8 cellular contexts compared by ENCODE assay signal in genomic region chr20:17568045-17568788, GRCh38. TPM values are rescaled to one million over a fixed set of nuclear protein-coding genes. Genes with fewer than 3 reads are reported as not detected.
A peak's percentile ranks its signal among the peaks of the same experiment; 100 is the strongest.
DNase-seq lines count a peak whose midpoint lies in the region; FAIRE-seq and TF ChIP-seq lines count a peak whose summit lies in the region.

No MANE protein-coding gene starts in this region.

- H3K9me3 ChIP-seq in HAP-1 (no peaks in the 10 kb centered on the region; the same call in 1 of the 2 replicates), WERI-Rb-1 (ENCODE audit: severe bottlenecking) (no peaks in the 10 kb centered on the region), sigmoid colon (no peaks in the 10 kb centered on the region)

- H3K27me3 ChIP-seq in HAP-1 (ENCODE audit: low read depth): no peaks in the 10 kb centered on the region
- no peaks in the 10 kb centered on the region for H3K27me3 ChIP-seq in WERI-Rb-1 (ENCODE audit: insufficient read depth, low read depth, severe bottlenecking)
- H3K27me3 ChIP-seq in sigmoid colon: no peaks in the 10 kb centered on the region

- DNase-seq in HAP-1 (ENCODE audit: low spot score in 2 of 2) (no peak), WERI-Rb-1 (no peak), foreskin fibroblast (no peak), sigmoid colon (no peak), GDM1 (lab: John Stamatoyannopoulos, UW) (no peak), GM12891 (ENCODE audit: insufficient read length, low spot score) (no peak), AG20443 (ENCODE audit: low spot score) (no peak), NCI-H345 treated with DMSO at 0.1 percent for 48 hours (lab: John Stamatoyannopoulos, UW; ENCODE audit: unreplicated experiment) (no peak)

- intact Hi-C loops in sigmoid colon (cut with DNase I): no loop called here

- no peak for TF ChIP-seq CTCF in WERI-Rb-1 (IDR thresholded peaks at IDR 0.05; ENCODE audit: low read depth, low read length)
- TF ChIP-seq CTCF in foreskin fibroblast (IDR thresholded peaks at IDR 0.05; ENCODE audit: low read depth, low read length): no peak
- TF ChIP-seq CTCF in sigmoid colon (IDR thresholded peaks at IDR 0.05): no peak

- 60 to 76% methylated on average over 6 of the region's 6 CpGs for WGBS in sigmoid colon, 2 donors

- TF ChIP-seq EP300 in sigmoid colon (IDR thresholded peaks at IDR 0.05): no peak

- H3K27ac ChIP-seq in WERI-Rb-1: no peak overlapping the region; the same call in 1 of the 2 replicates
- peak overlapping the region; percentile 99 to 100 (median 100) for H3K27ac ChIP-seq in sigmoid colon

- TF ChIP-seq POLR2A in sigmoid colon (IDR thresholded peaks at IDR 0.05): no peak
- TF ChIP-seq POLR2A in GM12891 (IDR thresholded peaks at IDR 0.05; ENCODE audit: low read depth, low read length): no peak

- peak overlapping the region; percentile 85 for H3K4me3 ChIP-seq in HAP-1
- peak overlapping the region; percentile 96 for H3K4me3 ChIP-seq in WERI-Rb-1 (ENCODE audit: low read depth, low read length)
- H3K4me3 ChIP-seq in foreskin fibroblast (ENCODE audit: low read depth in 1 of 2, low read length in 2 of 2): peak overlapping the region; percentile 86 to 92
- H3K4me3 ChIP-seq in sigmoid colon: peak overlapping the region; percentile 80 to 100 (median 97)

- no peaks in the 10 kb centered on the region; the same call in 1 of the 2 replicates for H3K36me3 ChIP-seq in HAP-1 (replicated peaks)
- no peaks in the 10 kb centered on the region; the same call in none of the 2 replicates for H3K36me3 ChIP-seq in WERI-Rb-1
- peaks cover 0 to 9% (median 0%) of the 10 kb centered on the region in 4 donors for H3K36me3 ChIP-seq in sigmoid colon

- in situ Hi-C loops in HAP-1 (cut with MboI; ENCODE audit: low sequenced_read_pairs): no loop called here

- no peak for FAIRE-seq in GM12891 (lab: Jason Lieb, UNC)

- H3K4me1 ChIP-seq in HAP-1: peaks cover 19% of the 10 kb centered on the region
- peaks cover 2 to 47% (median 41%) of the 10 kb centered on the region in 4 donors for H3K4me1 ChIP-seq in sigmoid colon

TF ChIP-seq in GM12891, 5 proteins besides CTCF, POLR2A, EP300 and RAD21:
- TF ChIP-seq POLR2AphosphoS5 (IDR thresholded peaks at IDR 0.05; ENCODE audit: low read depth, low read length) (no peak), SPI1 (IDR thresholded peaks at IDR 0.05; ENCODE audit: low read depth, low read length) (no peak), POU2F2 (IDR thresholded peaks at IDR 0.05; ENCODE audit: low read depth, low read length) (no peak), PAX5 (IDR thresholded peaks at IDR 0.05; ENCODE audit: insufficient read depth, low read length, severe bottlenecking) (no peak), TAF1 (IDR thresholded peaks at IDR 0.05; ENCODE audit: low read depth, low read length) (no peak)

RNA-seq across cellular contexts. Expression of gene DSTN, which starts 1.7 kb away (rescaled TPM):
- total RNA-seq in sigmoid colon: 1,000 to 10,000 TPM; 1,872 to 2,237 (median 1,948) TPM
- 100 to 1,000 TPM; 429 to 672 (median 586) TPM for polyA plus RNA-seq in sigmoid colon
- 61.6 TPM for polyA plus RNA-seq in GM12891 (2012; ENCODE audit: low read depth, missing spikeins)

RNA-seq across cellular contexts. Expression of gene BFSP1, which starts 37.0 kb away (rescaled TPM):
- 1 to 10 TPM; 1.1 to 3.6 (median 1.5) TPM for total RNA-seq in sigmoid colon
- under 1 TPM in 2 of 3 donors, not detected in 1; 0.51 to 0.60 TPM for polyA plus RNA-seq in sigmoid colon
- 0.06 TPM for polyA plus RNA-seq in GM12891 (2012; ENCODE audit: low read depth, missing spikeins)
